ENCODE assay signal across 14 cellular contexts in genomic region chr3:32819086-32819450, GRCh38. TPM values are rescaled to one million over a fixed set of nuclear protein-coding genes. Genes with fewer than 3 reads are reported as not detected.
DNase-seq lines count a peak whose midpoint lies in the region; ATAC-seq, FAIRE-seq and TF ChIP-seq lines count a peak whose summit lies in the region.
"Had no signal": no experiment of that assay in that cellular context is flagged by ENCODE, and none has a peak within 500 bp of the region (broad histone marks: within the 10 kb centered on the region; RNA-seq: fewer than 3 reads in every experiment).

No MANE protein-coding gene starts in this region.

- H4K20me1 ChIP-seq in smooth muscle cell (ENCODE audit: low read depth), result no peaks in the 10 kb centered on the region

- peak overlapping the region; percentile 77 for H2AFZ ChIP-seq in smooth muscle cell (ENCODE audit: low read depth)

- peaks cover 0 to 12% of the 10 kb centered on the region in 2 donors for H3K4me1 ChIP-seq in kidney (ENCODE audit: control insufficient read depth in 1 of 2, insufficient read depth in 1 of 2, low read depth in 1 of 2, low read length in 2 of 2)
- H3K4me1 ChIP-seq in smooth muscle cell (ENCODE audit: low read depth), result peaks cover 28% of the 10 kb centered on the region

- H3K9ac ChIP-seq in kidney (ENCODE audit: low read length in 2 of 2), result peak overlapping the region in 1 of 2 donors; percentile 44
- no peak overlapping the region for H3K9ac ChIP-seq in smooth muscle cell (ENCODE audit: low read depth)

- H3K4me3 Mint-ChIP-seq in activated CD8-positive, alpha-beta memory T cell treated with anti-CD3 and anti-CD28 coated beads, Interleukin-2, amount 10 ng/mL, durations not matched to agents 7 days and 5 days, result peak overlapping the region; percentile 9
- peak overlapping the region; percentile 6 for H3K4me3 Mint-ChIP-seq in activated CD8-positive, alpha-beta T cell treated with anti-CD3 and anti-CD28 coated beads, Interleukin-2, amount 10 ng/mL, durations not matched to agents 7 days and 5 days

- no peak for FAIRE-seq in kidney (lab: Jason Lieb, UNC)

- CTCF ChIA-PET in activated CD8-positive, alpha-beta memory T cell treated with anti-CD3 and anti-CD28 coated beads, Interleukin-2, amount 10 ng/mL, durations not matched to agents 7 days and 5 days (lab: Charles Lee), result no interaction called here
- CTCF ChIA-PET in activated CD8-positive, alpha-beta T cell treated with anti-CD3 and anti-CD28 coated beads, Interleukin-2, amount 10 ng/mL, durations not matched to agents 7 days and 5 days (lab: Charles Lee), result no interaction called here

- no peaks in the 10 kb centered on the region for H3K9me3 ChIP-seq in kidney (ENCODE audit: control insufficient read depth in 1 of 2, low read length in 2 of 2)
- no peaks in the 10 kb centered on the region for H3K9me3 ChIP-seq in smooth muscle cell (replicated peaks; ENCODE audit: low read depth)
- H3K9me3 ChIP-seq: ascending aorta, uterus had no signal

- peaks cover 11% of the 10 kb centered on the region for H3F3A ChIP-seq in smooth muscle cell (ENCODE audit: low read depth)

- H3K36me3 ChIP-seq in kidney (ENCODE audit: control insufficient read depth in 1 of 2, insufficient read depth in 2 of 2, low read length in 2 of 2) (no peaks in the 10 kb centered on the region), smooth muscle cell (ENCODE audit: low read depth) (no peaks in the 10 kb centered on the region)
- H3K36me3 ChIP-seq: ascending aorta, uterus had no signal

- ATAC-seq in activated CD8-positive, alpha-beta memory T cell treated with anti-CD3 and anti-CD28 coated beads, Interleukin-2, amount 10 ng/mL, durations not matched to agents 7 days and 5 days, result no peak
- no peak for ATAC-seq in activated CD8-positive, alpha-beta T cell treated with anti-CD3 and anti-CD28 coated beads, Interleukin-2, amount 10 ng/mL, durations not matched to agents 7 days and 5 days
- no peak for ATAC-seq in GM21526 (IDR thresholded peaks at IDR 0.05; ENCODE audit: low FRiP score, unreplicated experiment)

- H3K4me3 ChIP-seq in kidney (ENCODE audit: low read length in 2 of 2), result peak overlapping the region; percentile 55
- peak overlapping the region; percentile 64 for H3K4me3 ChIP-seq in smooth muscle cell
- H3K4me3 ChIP-seq: uterus had no signal

- peaks cover 1% of the 10 kb centered on the region for H3K36me3 Mint-ChIP-seq in activated CD8-positive, alpha-beta memory T cell treated with anti-CD3 and anti-CD28 coated beads, Interleukin-2, amount 10 ng/mL, durations not matched to agents 7 days and 5 days
- H3K36me3 Mint-ChIP-seq in activated CD8-positive, alpha-beta T cell treated with anti-CD3 and anti-CD28 coated beads, Interleukin-2, amount 10 ng/mL, durations not matched to agents 7 days and 5 days (ENCODE audit: low read depth), result peaks cover 2% of the 10 kb centered on the region

- H3K4me1 Mint-ChIP-seq in activated CD8-positive, alpha-beta memory T cell treated with anti-CD3 and anti-CD28 coated beads, Interleukin-2, amount 10 ng/mL, durations not matched to agents 7 days and 5 days, result peaks cover 29% of the 10 kb centered on the region
- H3K4me1 Mint-ChIP-seq in activated CD8-positive, alpha-beta T cell treated with anti-CD3 and anti-CD28 coated beads, Interleukin-2, amount 10 ng/mL, durations not matched to agents 7 days and 5 days (ENCODE audit: low read depth), result peaks cover 28% of the 10 kb centered on the region

- in situ Hi-C loops in G401 (cut with HindIII; ENCODE audit: low sequenced_read_pairs), result no loop called here

- POLR2A ChIA-PET in activated CD8-positive, alpha-beta T cell treated with anti-CD3 and anti-CD28 coated beads, Interleukin-2, amount 10 ng/mL, durations not matched to agents 7 days and 5 days (lab: Charles Lee), result no interaction called here

- H3K27ac ChIP-seq in kidney (ENCODE audit: low read depth in 2 of 2, low read length in 2 of 2), result peak overlapping the region; percentile 22 to 52
- H3K27ac ChIP-seq in smooth muscle cell (ENCODE audit: low read depth), result no peak overlapping the region
- H3K27ac ChIP-seq: ascending aorta, uterus had no signal

- H3K9me3 Mint-ChIP-seq in activated CD8-positive, alpha-beta memory T cell treated with anti-CD3 and anti-CD28 coated beads, Interleukin-2, amount 10 ng/mL, durations not matched to agents 7 days and 5 days (ENCODE audit: low read depth), result no peaks in the 10 kb centered on the region
- no peaks in the 10 kb centered on the region for H3K9me3 Mint-ChIP-seq in activated CD8-positive, alpha-beta T cell treated with anti-CD3 and anti-CD28 coated beads, Interleukin-2, amount 10 ng/mL, durations not matched to agents 7 days and 5 days (ENCODE audit: insufficient read depth)

- intact Hi-C loops in kidney (cut with DNase I), result no loop called here

- peak overlapping the region; percentile 1 for H3K27ac Mint-ChIP-seq in activated CD8-positive, alpha-beta memory T cell treated with anti-CD3 and anti-CD28 coated beads, Interleukin-2, amount 10 ng/mL, durations not matched to agents 7 days and 5 days
- no peak overlapping the region for H3K27ac Mint-ChIP-seq in activated CD8-positive, alpha-beta T cell treated with anti-CD3 and anti-CD28 coated beads, Interleukin-2, amount 10 ng/mL, durations not matched to agents 7 days and 5 days

- DNase-seq in activated CD8-positive, alpha-beta memory T cell treated with anti-CD3 and anti-CD28 coated beads, Interleukin-2, amount 10 ng/mL, durations not matched to agents 7 days and 5 days, result no peak
- no peak for DNase-seq in activated CD8-positive, alpha-beta memory T cell treated with anti-CD3 and anti-CD28 coated beads, Interleukin-2, amount 50 U/mL, for 4 hours
- no peak for DNase-seq in activated CD8-positive, alpha-beta T cell treated with anti-CD3 and anti-CD28 coated beads, Interleukin-2, amount 10 ng/mL, durations not matched to agents 7 days and 5 days
- no peak for DNase-seq in kidney
- DNase-seq in smooth muscle cell (lab: John Stamatoyannopoulos, UW; ENCODE audit: unreplicated experiment), result no peak
- DNase-seq in G401 (ENCODE audit: low spot score), result no peak
- DNase-seq in AML-193 (lab: John Stamatoyannopoulos, UW), result no peak
- DNase-seq: EL, NCI-H345, SHP77 treated with DMSO at 0.1 percent for 48 hours, uterus had no signal

- WGBS in smooth muscle cell (ENCODE audit: low lambda C conversion rate), result 7% methylated on average over 16 of the region's 16 CpGs

- no peaks in the 10 kb centered on the region for H3K79me2 ChIP-seq in smooth muscle cell (ENCODE audit: low read depth)

- H3K27me3 Mint-ChIP-seq in activated CD8-positive, alpha-beta memory T cell treated with anti-CD3 and anti-CD28 coated beads, Interleukin-2, amount 10 ng/mL, durations not matched to agents 7 days and 5 days, result peaks cover 76% of the 10 kb centered on the region
- H3K27me3 Mint-ChIP-seq in activated CD8-positive, alpha-beta T cell treated with anti-CD3 and anti-CD28 coated beads, Interleukin-2, amount 10 ng/mL, durations not matched to agents 7 days and 5 days (ENCODE audit: low read depth), result peaks cover 63% of the 10 kb centered on the region

- peak overlapping the region; percentile 98 for H3K4me2 ChIP-seq in smooth muscle cell

- TF ChIP-seq CTCF in kidney (IDR thresholded peaks at IDR 0.05; ENCODE audit: borderline replicate concordance, extremely low read depth, insufficient read depth), result no peak
- no peak for TF ChIP-seq CTCF in smooth muscle cell (IDR thresholded peaks at IDR 0.05; ENCODE audit: borderline replicate concordance, insufficient read depth, poor library complexity, severe bottlenecking)

- peaks cover 35% of the 10 kb centered on the region for H3K27me3 ChIP-seq in smooth muscle cell (ENCODE audit: low read depth)

RNA-seq across cellular contexts. Expression of gene TRIM71, which starts 1.3 kb away (rescaled TPM):
- under 1 TPM in 1 of 2 experiments, not detected in 1; 0.09 TPM for total RNA-seq in activated CD8-positive, alpha-beta memory T cell treated with anti-CD3 and anti-CD28 coated beads, Interleukin-2, amount 10 ng/mL, durations not matched to agents 7 days and 5 days
- not detected for total RNA-seq in activated CD8-positive, alpha-beta T cell treated with anti-CD3 and anti-CD28 coated beads, Interleukin-2, amount 10 ng/mL, durations not matched to agents 7 days and 5 days
- total RNA-seq in kidney (1.2 TPM), smooth muscle cell (1.1 and 1.3 TPM in 2 replicates)
- polyA plus RNA-seq in kidney (ENCODE audit: insufficient read depth, low read depth, low replicate concordance) (0.92 TPM), smooth muscle cell (0.19 and 0.47 TPM in 2 replicates)
- 24.6 and 28.0 TPM in 2 replicates for total RNA-seq in G401 (2014; rRNA removed; shearing (Covaris generic))
- total RNA-seq: ascending aorta had no signal
- polyA plus RNA-seq: esophagus had no signal

Comparison
In these comparisons a context has a peak if more than half of its experiments do, and no peak if none do; other contexts are left out.
1. RNA of gene TRIM71, which starts 1.3 kb away (total RNA-seq): 24.6 to 28.0 TPM in G401; 1.2 TPM in kidney (single experiment), 1.1 to 1.3 TPM in smooth muscle cell, 0.09 TPM in activated CD8-positive, alpha-beta memory T cell treated with anti-CD3 and anti-CD28 coated beads, Interleukin-2, amount 10 ng/mL, durations not matched to agents 7 days and 5 days and not detected in activated CD8-positive, alpha-beta T cell treated with anti-CD3 and anti-CD28 coated beads, Interleukin-2, amount 10 ng/mL, durations not matched to agents 7 days and 5 days; every median in the first group is over 10 times any median in the second.